ENCODE assay signal across 8 cellular contexts in genomic region chr18:35756506-35757117, GRCh38.
DNase-seq lines count a peak whose midpoint lies in the region; ATAC-seq and TF ChIP-seq lines count a peak whose summit lies in the region.

No MANE protein-coding gene starts in this region.

- no peak overlapping the region for H2BK5ac ChIP-seq in neuronal stem cell (ENCODE audit: low read length)

- no peak overlapping the region for H3K14ac ChIP-seq in neuronal stem cell (ENCODE audit: low read length)

- H3K36me3 ChIP-seq in A673 (ENCODE audit: insufficient read depth, low read length, poor library complexity, severe bottlenecking) = no peaks in the 10 kb centered on the region
- no peaks in the 10 kb centered on the region for H3K36me3 ChIP-seq in NT2/D1 (ENCODE audit: insufficient read depth, insufficient read length, low read length)
- H3K36me3 ChIP-seq in neuronal stem cell (replicated peaks in 1 of 2; ENCODE audit: control insufficient read depth in 2 of 2, insufficient read depth in 2 of 2, low read length in 2 of 2) = no peaks in the 10 kb centered on the region
- H3K36me3 ChIP-seq in upper lobe of right lung = no peaks in the 10 kb centered on the region

- H3K9me3 ChIP-seq in A673 (ENCODE audit: low read depth, low read length, poor library complexity, severe bottlenecking) = no peaks in the 10 kb centered on the region
- peaks cover 8% of the 10 kb centered on the region; the same call in 1 of the 2 replicates for H3K9me3 ChIP-seq in NT2/D1 (ENCODE audit: insufficient read depth, low read length)
- no peaks in the 10 kb centered on the region for H3K9me3 ChIP-seq in neuronal stem cell (replicated peaks in 1 of 2; ENCODE audit: control insufficient read depth in 2 of 2, insufficient read depth in 1 of 2, low read depth in 1 of 2, low read length in 2 of 2)
- no peaks in the 10 kb centered on the region for H3K9me3 ChIP-seq in upper lobe of right lung

- no peak overlapping the region for H3K23ac ChIP-seq in neuronal stem cell (ENCODE audit: low read depth, low read length, poor library complexity)

- H3K27ac ChIP-seq in A673 (ENCODE audit: low read depth, low read length, poor library complexity, severe bottlenecking) (no peak overlapping the region), neuronal stem cell (replicated peaks; ENCODE audit: low read length) (no peak overlapping the region), upper lobe of right lung (no peak overlapping the region)

- TF ChIP-seq CTCF in A673 (conservative IDR thresholded peaks at IDR 0.05; ENCODE audit: low read depth, low read length) (peak; percentile 81), fibroblast of the aortic adventitia (IDR thresholded peaks at IDR 0.05; ENCODE audit: insufficient read depth, low read length) (peak; percentile 72), upper lobe of right lung (IDR thresholded peaks at IDR 0.05) (peak; percentile 85)

- no peaks in the 10 kb centered on the region for H3K4me1 ChIP-seq in A673 (ENCODE audit: insufficient read depth, low read length, poor library complexity, severe bottlenecking)
- H3K4me1 ChIP-seq in NT2/D1 (ENCODE audit: insufficient read depth, insufficient read length) = no peaks in the 10 kb centered on the region
- H3K4me1 ChIP-seq in neuronal stem cell (ENCODE audit: control insufficient read depth in 2 of 2, insufficient read depth in 1 of 2, low read depth in 1 of 2, low read length in 2 of 2) = no peaks in the 10 kb centered on the region
- no peaks in the 10 kb centered on the region for H3K4me1 ChIP-seq in upper lobe of right lung

- CTCF ChIA-PET in A673 (lab: Charles Lee) = interaction anchor here (0.7 to 1.5 kb wide), 2 partner anchors 401 to 528 kb away, joined by 3 to 12 read pairs; no protein-coding TSS in a partner anchor

- no peak overlapping the region for H2AFZ ChIP-seq in neuronal stem cell (ENCODE audit: low read length)

- peaks cover 24% of the 10 kb centered on the region for H3K27me3 ChIP-seq in A673 (replicated peaks; ENCODE audit: insufficient read depth, low read depth, low read length, poor library complexity)
- no peaks in the 10 kb centered on the region for H3K27me3 ChIP-seq in NT2/D1 (ENCODE audit: insufficient read depth, insufficient read length)
- H3K27me3 ChIP-seq in neuronal stem cell (ENCODE audit: control insufficient read depth in 3 of 3, insufficient read depth in 3 of 3, low read depth in 1 of 3, low read length in 3 of 3) = peaks cover 0 to 22% (median 0%) of the 10 kb centered on the region in 3 experiments
- H3K27me3 ChIP-seq in upper lobe of right lung = no peaks in the 10 kb centered on the region

- no TSS peak for BruUV-seq in A673 (replicated peaks; lab: Mats Ljungman, UMichigan)

- no peak overlapping the region for H2BK120ac ChIP-seq in neuronal stem cell (ENCODE audit: low read depth, low read length)

- ATAC-seq in GM18517 (IDR thresholded peaks at IDR 0.05; ENCODE audit: unreplicated experiment) = peak; percentile 67
- ATAC-seq in upper lobe of right lung = peak; percentile 89

- H3K4me2 ChIP-seq in neuronal stem cell (ENCODE audit: insufficient read depth, low read length, poor library complexity, severe bottlenecking) = no peak overlapping the region

- intact Hi-C loops in A673 (cut with micrococcal nuclease; ENCODE audit: unreplicated experiment) (loop anchor here (1.0 to 5.0 kb wide), 5 partner anchors 194 to 1001 kb away; no protein-coding TSS in a partner anchor), upper lobe of right lung (cut with DNase I) (loop anchor here (5.0 kb wide), 1 partner anchor 191 kb away; no protein-coding TSS in a partner anchor)

- no peak overlapping the region for H3K18ac ChIP-seq in neuronal stem cell (ENCODE audit: low read length)

- H3K79me1 ChIP-seq in neuronal stem cell (ENCODE audit: low read depth, low read length) = no peaks in the 10 kb centered on the region

- no peak overlapping the region for H3K4ac ChIP-seq in neuronal stem cell (ENCODE audit: low read length)

- H3K4me3 ChIP-seq in A673 (ENCODE audit: low read depth, low read length, poor library complexity, severe bottlenecking) = no peak overlapping the region
- H3K4me3 ChIP-seq in NT2/D1 (ENCODE audit: insufficient read length, low read depth) = no peak overlapping the region
- no peak overlapping the region for H3K4me3 ChIP-seq in fibroblast of the aortic adventitia (ENCODE audit: low read depth, low read length)
- no peak overlapping the region for H3K4me3 ChIP-seq in neuronal stem cell (ENCODE audit: low read length in 2 of 2)
- H3K4me3 ChIP-seq in upper lobe of right lung = no peak overlapping the region

- no CpG with 5 or more reads among the region's 5 CpGs for WGBS in neuronal stem cell (ENCODE audit: extremely low coverage in 2 of 2, insufficient read length in 2 of 2, insufficient replicate concordance in 1 of 2), 2 donors

- DNase-seq in A673 (ENCODE audit: low spot score) (peak; percentile 62), HuH-7 (ENCODE audit: low spot score) (peak; percentile 28), NT2/D1 (ENCODE audit: low read depth, low spot score) (peak; percentile 42), fibroblast of the aortic adventitia (ENCODE audit: low read depth) (peak; percentile 74), neuronal stem cell (ENCODE audit: low spot score) (peak; percentile 58), upper lobe of right lung (no peak)
- DNase-seq in activated T-cell treated with anti-CD3 and anti-CD28 coated beads, Interleukin-2, amount 50 U/mL, for 48 hours = peak; percentile 25 to 48

- no peak overlapping the region for H4K91ac ChIP-seq in neuronal stem cell (ENCODE audit: low read depth, low read length, poor library complexity)

- H2BK15ac ChIP-seq in neuronal stem cell (ENCODE audit: low read length) = no peak overlapping the region

- H2BK12ac ChIP-seq in neuronal stem cell (ENCODE audit: low read length) = no peak overlapping the region

- no peak overlapping the region for H3K9ac ChIP-seq in NT2/D1 (ENCODE audit: insufficient read length, low read depth)
- H3K9ac ChIP-seq in neuronal stem cell (ENCODE audit: low read depth, low read length, poor library complexity) = no peak overlapping the region

- POLR2A ChIA-PET in A673 (lab: Charles Lee; ENCODE audit: low non-redundant PET) = no interaction called here

- H2AK5ac ChIP-seq in neuronal stem cell (ENCODE audit: low read depth, low read length) = no peak overlapping the region

- no peak overlapping the region for H4K8ac ChIP-seq in neuronal stem cell (ENCODE audit: low read depth, low read length)
